In the genomic region with DNA sequence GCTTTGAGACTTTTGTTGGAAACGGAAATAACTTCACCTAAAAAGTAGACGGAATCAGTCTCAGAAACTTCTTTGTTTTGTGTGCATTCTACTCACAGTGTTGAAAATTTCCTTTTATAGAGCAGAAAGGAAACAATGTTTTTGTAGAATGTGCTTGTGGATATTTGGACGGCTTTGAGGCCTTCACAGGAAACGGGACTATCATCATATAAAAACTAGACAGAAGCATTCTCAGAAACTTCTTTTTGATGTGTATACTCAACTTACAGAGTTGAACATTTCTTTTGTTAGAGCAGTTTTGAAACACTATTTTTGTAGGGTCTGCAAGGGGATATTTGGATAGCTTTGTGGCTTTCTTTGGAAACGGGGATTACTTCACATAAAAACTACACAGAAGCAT, we compare ENCODE assay signal across 16 cellular contexts.
A peak's percentile ranks its signal among the peaks of the same experiment; 100 is the strongest.
DNase-seq lines count a peak whose midpoint lies in the region; ATAC-seq and TF ChIP-seq lines count a peak whose summit lies in the region.
"Had no signal": no experiment of that assay in that cellular context is flagged by ENCODE, and none has a peak within 500 bp of the region (broad histone marks: within the 10 kb centered on the region; RNA-seq: fewer than 3 reads in every experiment).

No MANE protein-coding gene starts in this region.

- peaks cover 16 to 23% of the 10 kb centered on the region in 2 donors for H3K9me3 Mint-ChIP-seq in activated T-cell treated with anti-CD3 and anti-CD28 coated beads, Interleukin-2, amount 50 U/mL, for 72 hours
- peaks cover 0 to 27% (median 4%) of the 10 kb centered on the region in 7 donors for H3K9me3 Mint-ChIP-seq in CD4-positive, CD25-positive, alpha-beta regulatory T cell
- H3K9me3 Mint-ChIP-seq in activated naive CD8-positive, alpha-beta T cell treated with anti-CD3 and anti-CD28 coated beads for 36 hours = peaks cover 14% of the 10 kb centered on the region

- H3K36me3 Mint-ChIP-seq in activated T-cell treated with anti-CD3 and anti-CD28 coated beads, Interleukin-2, amount 50 U/mL, for 72 hours (ENCODE audit: insufficient read depth in 2 of 2) = peaks cover 20 to 40% of the 10 kb centered on the region in 2 donors
- peaks cover 13% of the 10 kb centered on the region for H3K36me3 Mint-ChIP-seq in CD4-positive, CD25-positive, alpha-beta regulatory T cell
- H3K36me3 Mint-ChIP-seq in activated naive CD8-positive, alpha-beta T cell treated with anti-CD3 and anti-CD28 coated beads for 36 hours = peaks cover 30% of the 10 kb centered on the region
- H3K36me3 Mint-ChIP-seq: IgD-negative memory B cell had no signal

- H3K9me3 ChIP-seq in CD4-positive, CD25-positive, alpha-beta regulatory T cell (ENCODE audit: control insufficient read depth in 2 of 2, low read length in 2 of 2) = no peaks in the 10 kb centered on the region
- H3K9me3 ChIP-seq in DND-41 (ENCODE audit: insufficient read depth, low read length, severe bottlenecking) = peaks cover 13% of the 10 kb centered on the region
- H3K9me3 ChIP-seq: BE2C had no signal

- H3K27ac ChIP-seq in CD4-positive, CD25-positive, alpha-beta regulatory T cell (ENCODE audit: insufficient read depth, low read length, poor library complexity, severe bottlenecking) = no peak overlapping the region
- H3K27ac ChIP-seq in DND-41 (ENCODE audit: low read length) = peak overlapping the region; percentile 6; the same call in 1 of the 2 replicates
- H3K27ac ChIP-seq: C4-2B, GM23248 had no signal

- no peaks in the 10 kb centered on the region for H3K4me1 ChIP-seq in CD4-positive, CD25-positive, alpha-beta regulatory T cell (ENCODE audit: control insufficient read depth, insufficient read depth, low read length, poor library complexity, severe bottlenecking)
- peaks cover 29% of the 10 kb centered on the region for H3K4me1 ChIP-seq in DND-41 (ENCODE audit: insufficient read depth, low read length)
- H3K4me1 ChIP-seq: BE2C had no signal

- no peaks in the 10 kb centered on the region for H4K20me1 ChIP-seq in DND-41 (ENCODE audit: insufficient read depth, low read length)

- H2AFZ ChIP-seq in DND-41 (ENCODE audit: low read depth, low read length) = no peak overlapping the region
- H2AFZ ChIP-seq: GM23248 had no signal

- H3K79me2 ChIP-seq in DND-41 (ENCODE audit: insufficient read depth, low read length) = no peaks in the 10 kb centered on the region

- DNase-seq in activated T-cell treated with anti-CD3 and anti-CD28 coated beads, Interleukin-2, amount 50 U/mL, for 72 hours = no peak
- DNase-seq in activated T-cell treated with anti-CD3 and anti-CD28 coated beads, Interleukin-2, amount 50 U/mL, for 1 hour = no peak
- no peak for DNase-seq in CD4-positive, CD25-positive, alpha-beta regulatory T cell
- DNase-seq in DND-41 (no peak), DMS 273 (lab: John Stamatoyannopoulos, UW; ENCODE audit: unreplicated experiment) (no peak), GOT3 (lab: John Stamatoyannopoulos, UW) (no peak)
- no peak for DNase-seq in activated naive CD8-positive, alpha-beta T cell treated with anti-CD3 and anti-CD28 coated beads for 36 hours
- DNase-seq: ACHN, BE2C, DMS 273 treated with DMSO at 0.1 percent for 48 hours, GM23248, H7 had no signal

- no peak overlapping the region for H3K9ac ChIP-seq in DND-41 (ENCODE audit: low read depth, low read length)
- H3K9ac ChIP-seq: GM23248 had no signal

- H3K27me3 Mint-ChIP-seq in activated T-cell treated with anti-CD3 and anti-CD28 coated beads, Interleukin-2, amount 50 U/mL, for 72 hours (ENCODE audit: low read depth) = no peaks in the 10 kb centered on the region
- H3K27me3 Mint-ChIP-seq in CD4-positive, CD25-positive, alpha-beta regulatory T cell = no peaks in the 10 kb centered on the region
- no peaks in the 10 kb centered on the region for H3K27me3 Mint-ChIP-seq in activated naive CD8-positive, alpha-beta T cell treated with anti-CD3 and anti-CD28 coated beads for 36 hours
- H3K27me3 Mint-ChIP-seq: IgD-negative memory B cell had no signal

- peak overlapping the region in 1 of 2 donors; percentile 1 for H3K4me3 Mint-ChIP-seq in activated T-cell treated with anti-CD3 and anti-CD28 coated beads, Interleukin-2, amount 50 U/mL, for 72 hours
- H3K4me3 Mint-ChIP-seq in CD4-positive, CD25-positive, alpha-beta regulatory T cell = peak overlapping the region in 1 of 4 donors; percentile 38
- H3K4me3 Mint-ChIP-seq in activated naive CD8-positive, alpha-beta T cell treated with anti-CD3 and anti-CD28 coated beads for 36 hours = no peak overlapping the region
- H3K4me3 Mint-ChIP-seq: IgD-negative memory B cell had no signal

- no peak overlapping the region for H3K4me3 ChIP-seq in CD4-positive, CD25-positive, alpha-beta regulatory T cell (ENCODE audit: low read depth, low read length)
- no peak overlapping the region for H3K4me3 ChIP-seq in DND-41 (ENCODE audit: low read depth in 1 of 2, low read length in 2 of 2)
- H3K4me3 ChIP-seq: GM12878, GM23248 had no signal

- no peak for TF ChIP-seq CTCF in DND-41 (IDR thresholded peaks at IDR 0.05; ENCODE audit: borderline replicate concordance, extremely low read depth, low read length, poor library complexity, severe bottlenecking)

- ATAC-seq in activated T-cell treated with anti-CD3 and anti-CD28 coated beads, Interleukin-2, amount 50 U/mL, for 72 hours (replicated peaks in 1 of 2) = no peak
- no peak for ATAC-seq in CD4-positive, CD25-positive, alpha-beta regulatory T cell (ENCODE audit: low read depth in 2 of 2)
- ATAC-seq in DND-41 (ENCODE audit: insufficient read depth, low read depth) (peak; percentile 69), HG03196 (IDR thresholded peaks at IDR 0.05; ENCODE audit: unreplicated experiment) (no peak)
- ATAC-seq: GM12878 had no signal

- H3K36me3 ChIP-seq in CD4-positive, CD25-positive, alpha-beta regulatory T cell (ENCODE audit: control insufficient read depth, insufficient read depth, low read length) = no peaks in the 10 kb centered on the region
- no peaks in the 10 kb centered on the region for H3K36me3 ChIP-seq in DND-41 (ENCODE audit: insufficient read depth, low read length)
- H3K36me3 ChIP-seq: BE2C had no signal

- H3K27ac Mint-ChIP-seq in activated T-cell treated with anti-CD3 and anti-CD28 coated beads, Interleukin-2, amount 50 U/mL, for 72 hours = peak overlapping the region; percentile 2
- peak overlapping the region in 2 of 3 donors; percentile 22 to 33 for H3K27ac Mint-ChIP-seq in CD4-positive, CD25-positive, alpha-beta regulatory T cell
- H3K27ac Mint-ChIP-seq in activated naive CD8-positive, alpha-beta T cell treated with anti-CD3 and anti-CD28 coated beads for 36 hours = peak overlapping the region; percentile 42
- H3K27ac Mint-ChIP-seq: IgD-negative memory B cell had no signal

- H3K27me3 ChIP-seq in CD4-positive, CD25-positive, alpha-beta regulatory T cell (ENCODE audit: control insufficient read depth, insufficient read depth, low read length) = no peaks in the 10 kb centered on the region
- no peaks in the 10 kb centered on the region for H3K27me3 ChIP-seq in DND-41 (ENCODE audit: insufficient read depth, low read length, poor library complexity)
- H3K27me3 ChIP-seq: BE2C had no signal

- no peak overlapping the region for H3K4me2 ChIP-seq in DND-41 (ENCODE audit: insufficient read depth, low read length)

- H3K4me1 Mint-ChIP-seq in activated T-cell treated with anti-CD3 and anti-CD28 coated beads, Interleukin-2, amount 50 U/mL, for 72 hours (ENCODE audit: low read depth) = peaks cover 23% of the 10 kb centered on the region
- H3K4me1 Mint-ChIP-seq in CD4-positive, CD25-positive, alpha-beta regulatory T cell = peaks cover 0 to 47% (median 7%) of the 10 kb centered on the region in 4 donors
- peaks cover 6% of the 10 kb centered on the region for H3K4me1 Mint-ChIP-seq in activated naive CD8-positive, alpha-beta T cell treated with anti-CD3 and anti-CD28 coated beads for 36 hours
- H3K4me1 Mint-ChIP-seq: IgD-negative memory B cell had no signal
